Comparison of ENCODE assay signal across 16 cellular contexts in the genomic region with DNA sequence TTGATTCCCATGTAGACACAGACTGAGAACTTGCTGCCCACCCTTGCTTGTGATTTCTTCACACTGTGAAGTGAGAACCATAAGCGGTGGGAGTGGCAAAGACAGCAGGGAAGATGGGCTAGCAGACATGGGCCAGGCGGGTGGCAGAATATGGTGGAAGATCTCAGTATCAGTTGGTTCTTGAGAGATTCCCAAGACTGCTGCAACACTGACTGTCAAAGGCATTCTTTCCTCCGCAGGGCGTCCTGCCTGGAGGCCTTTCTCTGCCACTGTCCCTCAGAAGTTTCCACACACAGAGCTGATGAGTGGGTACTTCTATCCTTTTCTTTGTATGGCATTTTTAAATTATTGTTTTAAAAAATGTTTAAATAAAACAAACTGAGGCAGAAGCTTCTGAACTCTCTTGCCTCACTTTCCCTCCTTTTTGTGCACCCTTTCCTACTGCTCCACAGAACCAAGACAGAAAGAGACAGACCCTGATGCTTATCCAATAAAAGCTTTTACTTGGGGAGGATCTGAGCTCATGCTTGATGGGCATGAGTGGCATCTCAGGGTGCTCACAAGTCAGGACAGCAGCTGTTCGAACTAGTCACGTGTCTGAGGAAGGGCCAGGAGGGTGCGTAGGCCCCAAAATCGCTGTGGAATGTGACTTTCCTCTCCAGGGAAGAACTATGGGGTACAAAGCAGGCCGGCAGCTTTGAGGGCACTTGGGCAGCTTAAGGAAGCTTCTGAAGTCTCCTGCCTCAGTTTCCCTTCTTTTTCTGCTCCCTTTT.
DNase-seq lines count a peak whose midpoint lies in the region.
"Had no signal": no experiment of that assay in that cellular context is flagged by ENCODE, and none has a peak within 500 bp of the region (broad histone marks: within the 10 kb centered on the region; RNA-seq: fewer than 3 reads in every experiment).

No MANE protein-coding gene starts in this region.

- H3K4ac ChIP-seq in mesenchymal stem cell (ENCODE audit: low read depth in 1 of 2, low read length in 2 of 2), result no peak overlapping the region
- no peak overlapping the region for H3K4ac ChIP-seq in neuronal stem cell (ENCODE audit: low read length)

- H3K18ac ChIP-seq in mesenchymal stem cell (ENCODE audit: low read depth in 1 of 2, low read length in 2 of 2), result no peak overlapping the region
- no peak overlapping the region for H3K18ac ChIP-seq in neuronal stem cell (ENCODE audit: low read length)

- H3K4me3 ChIP-seq in SJCRH30, result no peak overlapping the region
- no peak overlapping the region for H3K4me3 ChIP-seq in mesenchymal stem cell (ENCODE audit: insufficient read depth in 1 of 2, low read depth in 1 of 2, low read length in 2 of 2)
- H3K4me3 ChIP-seq in neuronal stem cell (ENCODE audit: low read length in 2 of 2), result no peak overlapping the region
- H3K4me3 ChIP-seq: HAP-1 had no signal

- no peak overlapping the region for H3K9ac ChIP-seq in mesenchymal stem cell (ENCODE audit: low read length)
- H3K9ac ChIP-seq in neuronal stem cell (ENCODE audit: low read depth, low read length, poor library complexity), result no peak overlapping the region

- H3K4me1 ChIP-seq in SJCRH30 (0 out of 2 replicates have a peak, but pooled peaks cover 3% of the 10 kb centered on the region), mesenchymal stem cell (ENCODE audit: control insufficient read depth, insufficient read depth, low read depth, low read length) (peaks cover 2% of the 10 kb centered on the region), neuronal stem cell (ENCODE audit: control insufficient read depth in 2 of 2, insufficient read depth in 1 of 2, low read depth in 1 of 2, low read length in 2 of 2) (peaks cover 0 to 12% of the 10 kb centered on the region in 2 donors)

- no peaks in the 10 kb centered on the region for H3K36me3 ChIP-seq in SJCRH30
- H3K36me3 ChIP-seq in mesenchymal stem cell (ENCODE audit: control insufficient read depth in 1 of 2, insufficient read depth in 2 of 2, low read depth in 1 of 2, low read length in 2 of 2), result no peaks in the 10 kb centered on the region
- no peaks in the 10 kb centered on the region for H3K36me3 ChIP-seq in neuronal stem cell (replicated peaks in 1 of 2; ENCODE audit: control insufficient read depth in 2 of 2, insufficient read depth in 2 of 2, low read length in 2 of 2)
- H3K36me3 ChIP-seq: HAP-1 had no signal

- H2BK120ac ChIP-seq in mesenchymal stem cell (ENCODE audit: low read depth, low read length) (no peak overlapping the region), neuronal stem cell (ENCODE audit: low read depth, low read length) (no peak overlapping the region)

- no peak overlapping the region for H3K27ac ChIP-seq in SJCRH30
- H3K27ac ChIP-seq in mesenchymal stem cell (ENCODE audit: low read length, poor library complexity, severe bottlenecking), result no peak overlapping the region
- H3K27ac ChIP-seq in neuronal stem cell (replicated peaks; ENCODE audit: low read length), result no peak overlapping the region

- H3K23ac ChIP-seq in mesenchymal stem cell (ENCODE audit: low read length in 2 of 2) (no peak overlapping the region), neuronal stem cell (ENCODE audit: low read depth, low read length, poor library complexity) (no peak overlapping the region)

- no peak overlapping the region for H3K14ac ChIP-seq in mesenchymal stem cell (ENCODE audit: low read length in 2 of 2)
- H3K14ac ChIP-seq in neuronal stem cell (ENCODE audit: low read length), result no peak overlapping the region

- H2AK5ac ChIP-seq in mesenchymal stem cell (ENCODE audit: low read length, severe bottlenecking), result no peak overlapping the region
- no peak overlapping the region for H2AK5ac ChIP-seq in neuronal stem cell (ENCODE audit: low read depth, low read length)

- peak; percentile 30 to 50 for DNase-seq in SJCRH30
- no peak for DNase-seq in mesenchymal stem cell
- no peak for DNase-seq in neuronal stem cell (ENCODE audit: low spot score)
- DNase-seq in NCI-H748 treated with DMSO at 0.1 percent for 48 hours (lab: John Stamatoyannopoulos, UW), result no peak
- DNase-seq in superior temporal gyrus (ENCODE audit: extremely low spot score), result no peak
- DNase-seq in activated CD4-positive, CD25-positive, alpha-beta regulatory T cell (lab: John Stamatoyannopoulos, UW), result no peak
- DNase-seq: C1 segment of cervical spinal cord; Calu3; CD4-positive, alpha-beta memory T cell; COR-L47; DMS53; DMS79 treated with DMSO at 0.1 percent for 48 hours; GF-D8; GOT3; HFFc6 had no signal

- H2BK12ac ChIP-seq in mesenchymal stem cell (ENCODE audit: low read length in 2 of 2) (no peak overlapping the region), neuronal stem cell (ENCODE audit: low read length) (no peak overlapping the region)

- H2BK5ac ChIP-seq in mesenchymal stem cell (ENCODE audit: low read depth, low read length, poor library complexity, severe bottlenecking) (no peak overlapping the region), neuronal stem cell (ENCODE audit: low read length) (no peak overlapping the region)

- H2BK15ac ChIP-seq in mesenchymal stem cell (ENCODE audit: low read depth, poor library complexity, severe bottlenecking), result no peak overlapping the region
- H2BK15ac ChIP-seq in neuronal stem cell (ENCODE audit: low read length), result no peak overlapping the region

- H3K4me2 ChIP-seq in mesenchymal stem cell (ENCODE audit: low read length, poor library complexity, severe bottlenecking) (no peak overlapping the region), neuronal stem cell (ENCODE audit: insufficient read depth, low read length, poor library complexity, severe bottlenecking) (no peak overlapping the region)

- H2AFZ ChIP-seq in mesenchymal stem cell (ENCODE audit: low read depth, low read length) (peak overlapping the region; percentile 4), neuronal stem cell (ENCODE audit: low read length) (peak overlapping the region; percentile 21)

- no peaks in the 10 kb centered on the region for H3K27me3 ChIP-seq in SJCRH30
- peaks cover 0 to 6% of the 10 kb centered on the region in 2 experiments for H3K27me3 ChIP-seq in mesenchymal stem cell (ENCODE audit: control insufficient read depth in 1 of 2, insufficient read depth in 1 of 2, low read length in 2 of 2)
- H3K27me3 ChIP-seq in neuronal stem cell (ENCODE audit: control insufficient read depth in 3 of 3, insufficient read depth in 3 of 3, low read depth in 1 of 3, low read length in 3 of 3), result no peaks in the 10 kb centered on the region

- H4K91ac ChIP-seq in mesenchymal stem cell (ENCODE audit: low read length), result no peak overlapping the region
- no peak overlapping the region for H4K91ac ChIP-seq in neuronal stem cell (ENCODE audit: low read depth, low read length, poor library complexity)

- no peaks in the 10 kb centered on the region for H3K79me1 ChIP-seq in mesenchymal stem cell (replicated peaks; ENCODE audit: low read length, poor library complexity, severe bottlenecking)
- no peaks in the 10 kb centered on the region for H3K79me1 ChIP-seq in neuronal stem cell (ENCODE audit: low read depth, low read length)

- H3K9me3 ChIP-seq in SJCRH30 (replicated peaks), result no peaks in the 10 kb centered on the region
- no peaks in the 10 kb centered on the region for H3K9me3 ChIP-seq in mesenchymal stem cell (ENCODE audit: control insufficient read depth, low read length)
- H3K9me3 ChIP-seq in neuronal stem cell (replicated peaks in 1 of 2; ENCODE audit: control insufficient read depth in 2 of 2, insufficient read depth in 1 of 2, low read depth in 1 of 2, low read length in 2 of 2), result peaks cover 0 to 2% of the 10 kb centered on the region in 2 donors
- H3K9me3 ChIP-seq: HAP-1 had no signal

- no peak overlapping the region for H4K8ac ChIP-seq in mesenchymal stem cell (ENCODE audit: low read length)
- no peak overlapping the region for H4K8ac ChIP-seq in neuronal stem cell (ENCODE audit: low read depth, low read length)

- 91% methylated on average over 8 of the region's 9 CpGs for WGBS in mesenchymal stem cell
- no CpG with 5 or more reads among the region's 9 CpGs for WGBS in neuronal stem cell (ENCODE audit: extremely low coverage in 2 of 2, insufficient read length in 2 of 2, insufficient replicate concordance in 1 of 2), 2 donors

Comparison
In these comparisons a context has a peak if more than half of its experiments do, and no peak if none do; other contexts are left out.
1. DNase-seq: peak in SJCRH30 (2 of 2); none in mesenchymal stem cell (single experiment), neuronal stem cell (single experiment), NCI-H748 treated with DMSO at 0.1 percent for 48 hours (single experiment), superior temporal gyrus (single experiment) and activated CD4-positive, CD25-positive, alpha-beta regulatory T cell (0 of 4).